ENCODE assay signal across 1 cellular context in the genomic region with DNA sequence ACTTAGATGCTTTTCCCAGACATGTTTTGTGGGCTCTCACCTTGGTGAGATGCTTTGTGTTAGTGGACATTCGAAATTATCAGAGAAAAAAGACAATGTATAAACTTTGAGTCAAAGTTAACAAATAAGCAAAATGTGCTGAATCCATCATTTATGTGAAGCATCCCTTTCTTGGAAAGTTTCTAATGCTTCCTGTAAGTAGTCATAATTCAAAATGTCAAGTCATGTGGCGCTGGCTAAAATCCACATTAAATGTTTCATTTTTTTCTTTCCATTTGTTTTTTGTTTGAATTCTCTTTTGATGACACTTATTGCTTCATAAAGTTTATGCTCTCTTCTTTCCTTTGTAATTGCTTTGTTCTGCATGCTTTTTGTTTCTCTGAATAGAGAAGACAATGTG.
TF ChIP-seq lines count a peak whose summit lies in the region.

No MANE protein-coding gene starts in this region.

TF ChIP-seq in K562, 482 proteins besides CTCF, POLR2A, EP300 and RAD21 (continued from another document):
- TF ChIP-seq, protein P1, sequence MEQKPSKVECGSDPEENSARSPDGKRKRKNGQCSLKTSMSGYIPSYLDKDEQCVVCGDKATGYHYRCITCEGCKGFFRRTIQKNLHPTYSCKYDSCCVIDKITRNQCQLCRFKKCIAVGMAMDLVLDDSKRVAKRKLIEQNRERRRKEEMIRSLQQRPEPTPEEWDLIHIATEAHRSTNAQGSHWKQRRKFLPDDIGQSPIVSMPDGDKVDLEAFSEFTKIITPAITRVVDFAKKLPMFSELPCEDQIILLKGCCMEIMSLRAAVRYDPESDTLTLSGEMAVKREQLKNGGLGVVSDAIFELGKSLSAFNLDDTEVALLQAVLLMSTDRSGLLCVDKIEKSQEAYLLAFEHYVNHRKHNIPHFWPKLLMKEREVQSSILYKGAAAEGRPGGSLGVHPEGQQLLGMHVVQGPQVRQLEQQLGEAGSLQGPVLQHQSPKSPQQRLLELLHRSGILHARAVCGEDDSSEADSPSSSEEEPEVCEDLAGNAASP (IDR thresholded peaks at IDR 0.05) = no peak
